Comparison of ENCODE assay signal across 8 cellular contexts in genomic region chr7:115477193-115477651, GRCh38.
DNase-seq lines count a peak whose midpoint lies in the region; ATAC-seq and TF ChIP-seq lines count a peak whose summit lies in the region.

No MANE protein-coding gene starts in this region.

- H3K27me3 Mint-ChIP-seq in activated CD4-positive, alpha-beta memory T cell treated with anti-CD3 and anti-CD28 coated beads, Interleukin-2, amount 10 ng/mL, durations not matched to agents 7 days and 5 days = peaks cover 31% of the 10 kb centered on the region
- peaks cover 36% of the 10 kb centered on the region for H3K27me3 Mint-ChIP-seq in progenitor cell of endocrine pancreas

- peaks cover 25% of the 10 kb centered on the region for H3K4me1 Mint-ChIP-seq in activated CD4-positive, alpha-beta memory T cell treated with anti-CD3 and anti-CD28 coated beads, Interleukin-2, amount 10 ng/mL, durations not matched to agents 7 days and 5 days
- peaks cover 11% of the 10 kb centered on the region for H3K4me1 Mint-ChIP-seq in progenitor cell of endocrine pancreas (ENCODE audit: low read depth)

- H3K27me3 ChIP-seq in heart right ventricle = peaks cover 0 to 50% (median 29%) of the 10 kb centered on the region in 7 donors

- POLR2A ChIA-PET in activated CD4-positive, alpha-beta memory T cell treated with anti-CD3 and anti-CD28 coated beads, Interleukin-2, amount 10 ng/mL, durations not matched to agents 7 days and 5 days (lab: Charles Lee) = interaction anchor here (0.7 kb wide), 1 partner anchor 566 kb away, joined by 3 read pairs; no protein-coding TSS in a partner anchor

- peak overlapping the region in 8 of 10 donors; percentile 16 to 51 (median 46) for H3K4me3 ChIP-seq in heart right ventricle
- no peak overlapping the region for H3K4me3 ChIP-seq in lower leg skin (ENCODE audit: low read depth, poor library complexity, severe bottlenecking)

- 2% methylated on average over 30 of the region's 30 CpGs for WGBS in heart right ventricle, 2 donors
- 4 to 6% methylated on average over 28 to 30 of the region's 30 CpGs for WGBS in lower leg skin, 2 donors

- CTCF ChIA-PET in activated CD4-positive, alpha-beta memory T cell treated with anti-CD3 and anti-CD28 coated beads, Interleukin-2, amount 10 ng/mL, durations not matched to agents 7 days and 5 days (lab: Charles Lee) = interaction anchor here (1.6 kb wide), 1 partner anchor 611 kb away, joined by 6 read pairs; no protein-coding TSS in a partner anchor

- peak; percentile 23 for DNase-seq in ELF-1 (ENCODE audit: low read depth, low spot score)
- DNase-seq in activated CD4-positive, alpha-beta memory T cell treated with anti-CD3 and anti-CD28 coated beads, Interleukin-2, amount 10 ng/mL, durations not matched to agents 7 days and 5 days = no peak
- peak in 1 of 2 donors; percentile 18 for DNase-seq in heart right ventricle
- peak; percentile 19 for DNase-seq in progenitor cell of endocrine pancreas (ENCODE audit: low spot score, unreplicated experiment)
- no peak for DNase-seq in NCI-H1436 (lab: John Stamatoyannopoulos, UW)
- no peak for DNase-seq in anterior cingulate cortex (lab: John Stamatoyannopoulos, UW)
- no peak for DNase-seq in lower leg skin (ENCODE audit: low spot score in 2 of 2)

- H3K27ac Mint-ChIP-seq in activated CD4-positive, alpha-beta memory T cell treated with anti-CD3 and anti-CD28 coated beads, Interleukin-2, amount 10 ng/mL, durations not matched to agents 7 days and 5 days = no peak overlapping the region
- no peak overlapping the region for H3K27ac Mint-ChIP-seq in progenitor cell of endocrine pancreas

- TF ChIP-seq CTCF in heart right ventricle (IDR thresholded peaks at IDR 0.05) = no peak
- no peak for TF ChIP-seq CTCF in progenitor cell of endocrine pancreas (IDR thresholded peaks at IDR 0.05; ENCODE audit: unreplicated experiment)
- TF ChIP-seq CTCF in lower leg skin (IDR thresholded peaks at IDR 0.05) = no peak

- intact Hi-C loops in heart right ventricle (cut with DNase I) = loop anchor here in 8 of 10 donors (2.0 to 10.0 kb wide), 3 partner anchors 610 to 612 kb away; no protein-coding TSS in a partner anchor
- intact Hi-C loops in lower leg skin (cut with DNase I; ENCODE audit: low total_unique reads) = no loop called here

- no peaks in the 10 kb centered on the region for H3K36me3 ChIP-seq in heart right ventricle

- H3K4me1 ChIP-seq in heart right ventricle = peaks cover 0 to 17% (median 0%) of the 10 kb centered on the region in 9 donors

- no peaks in the 10 kb centered on the region for H3K9me3 ChIP-seq in heart right ventricle

- peak in 6 of 8 donors; percentile 40 to 73 (median 58) for ATAC-seq in heart right ventricle
- no peak for ATAC-seq in GM18861 (IDR thresholded peaks at IDR 0.05; ENCODE audit: unreplicated experiment)

- H3K9me3 Mint-ChIP-seq in activated CD4-positive, alpha-beta memory T cell treated with anti-CD3 and anti-CD28 coated beads, Interleukin-2, amount 10 ng/mL, durations not matched to agents 7 days and 5 days = no peaks in the 10 kb centered on the region
- no peaks in the 10 kb centered on the region for H3K9me3 Mint-ChIP-seq in progenitor cell of endocrine pancreas (ENCODE audit: low read depth)

- TF ChIP-seq POLR2A in lower leg skin (IDR thresholded peaks at IDR 0.05) = no peak

- H3K27ac ChIP-seq in heart right ventricle = no peak overlapping the region

- H3K36me3 Mint-ChIP-seq in activated CD4-positive, alpha-beta memory T cell treated with anti-CD3 and anti-CD28 coated beads, Interleukin-2, amount 10 ng/mL, durations not matched to agents 7 days and 5 days (ENCODE audit: low read depth) = no peaks in the 10 kb centered on the region
- H3K36me3 Mint-ChIP-seq in progenitor cell of endocrine pancreas (ENCODE audit: insufficient read depth) = no peaks in the 10 kb centered on the region

- peak overlapping the region; percentile 64 for H3K4me3 Mint-ChIP-seq in activated CD4-positive, alpha-beta memory T cell treated with anti-CD3 and anti-CD28 coated beads, Interleukin-2, amount 10 ng/mL, durations not matched to agents 7 days and 5 days
- peak overlapping the region; percentile 70 for H3K4me3 Mint-ChIP-seq in progenitor cell of endocrine pancreas (ENCODE audit: low read depth)

Comparison
In these comparisons a context has a peak if more than half of its experiments do, and no peak if none do; other contexts are left out.
1. DNase-seq: peak in ELF-1 (single experiment) and progenitor cell of endocrine pancreas (single experiment); none in activated CD4-positive, alpha-beta memory T cell treated with anti-CD3 and anti-CD28 coated beads, Interleukin-2, amount 10 ng/mL, durations not matched to agents 7 days and 5 days (single experiment), NCI-H1436 (single experiment), anterior cingulate cortex (0 of 58) and lower leg skin (0 of 2).